In genomic region chr12:116378002-116378401, GRCh38 we compare ENCODE assay signal across 27 cellular contexts.
"Had no signal": no experiment of that assay in that cellular context is flagged by ENCODE, and none has a peak within 500 bp of the region (broad histone marks: within the 10 kb centered on the region; RNA-seq: fewer than 3 reads in every experiment).

No MANE protein-coding gene starts in this region.

- H3K36me3 ChIP-seq: esophagus muscularis mucosa, gastroesophageal sphincter, heart left ventricle, ovary, sigmoid colon, tibial artery, upper lobe of left lung, uterus had no signal

- H3K4me2 ChIP-seq: hepatocyte had no signal

- ATAC-seq: foreskin keratinocyte; gastroesophageal sphincter; heart left ventricle; left lobe of liver; naive thymus-derived CD4-positive, alpha-beta T cell; psoas muscle; right cardiac atrium; stimulated activated memory B cell treated with anti-CD40 and anti-IgM and Interleukin-4, amounts not matched to agents 10 μg/mL and 1 μg/mL and 100 μg/mL, for 72 hours; stimulated activated naive CD8-positive, alpha-beta T cell treated with anti-CD3 and anti-CD28 coated beads, Interleukin-15, Interleukin-2, amounts not matched to agents 100 U/mL and 50 U/mL, for 24 hours had no signal

- DNase-seq: cortex of kidney; effector CD4-positive, alpha-beta T cell; foreskin keratinocyte; kidney; mesendoderm; midbrain; naive thymus-derived CD4-positive, alpha-beta T cell; nephron progenitor cell; occipital lobe; ovary; posterior cingulate gyrus; psoas muscle; right cardiac atrium; sigmoid colon; stimulated activated CD4-positive, alpha-beta T cell treated with anti-CD3 and anti-CD28 coated beads, Interleukin-4, amount 100 ng/mL, for 4 hours; stimulated activated naive CD8-positive, alpha-beta T cell treated with anti-CD3 and anti-CD28 coated beads, Interleukin-15, Interleukin-2, amounts not matched to agents 100 U/mL and 50 U/mL, for 24 hours; substantia nigra; testis; tibial artery; upper lobe of left lung; uterus had no signal

- H3K4me1 ChIP-seq: psoas muscle had no signal

- H3K36me3 Mint-ChIP-seq: stimulated activated memory B cell treated with anti-CD40 and anti-IgM and Interleukin-4, amounts not matched to agents 10 μg/mL and 1 μg/mL and 100 μg/mL, for 72 hours had no signal

- H2AFZ ChIP-seq: hepatocyte had no signal

- H3K27me3 Mint-ChIP-seq: stimulated activated memory B cell treated with anti-CD40 and anti-IgM and Interleukin-4, amounts not matched to agents 10 μg/mL and 1 μg/mL and 100 μg/mL, for 72 hours had no signal

- H3K9me3 ChIP-seq: esophagus muscularis mucosa, gastroesophageal sphincter, heart left ventricle, ovary, psoas muscle, sigmoid colon, testis, tibial artery, upper lobe of left lung, uterus had no signal

- H3K4me3 Mint-ChIP-seq: naive thymus-derived CD4-positive, alpha-beta T cell; nephron progenitor cell; stimulated activated memory B cell treated with anti-CD40 and anti-IgM and Interleukin-4, amounts not matched to agents 10 μg/mL and 1 μg/mL and 100 μg/mL, for 72 hours had no signal

- H3K4me3 ChIP-seq: esophagus muscularis mucosa, gastroesophageal sphincter, heart left ventricle, hepatocyte, ovary, psoas muscle, sigmoid colon, testis, tibial artery, upper lobe of left lung, uterus had no signal

- H3K79me2 ChIP-seq: hepatocyte had no signal

- H3K27ac ChIP-seq: esophagus muscularis mucosa, foreskin keratinocyte, gastroesophageal sphincter, heart left ventricle, hepatocyte, ovary, psoas muscle, sigmoid colon, testis, tibial artery, upper lobe of left lung, uterus had no signal

- H3K27ac Mint-ChIP-seq: nephron progenitor cell; stimulated activated memory B cell treated with anti-CD40 and anti-IgM and Interleukin-4, amounts not matched to agents 10 μg/mL and 1 μg/mL and 100 μg/mL, for 72 hours had no signal

- H3K27me3 ChIP-seq: esophagus muscularis mucosa, gastroesophageal sphincter, hepatocyte, ovary, sigmoid colon, testis, tibial artery, upper lobe of left lung, uterus had no signal

- H3K9me3 Mint-ChIP-seq: nephron progenitor cell had no signal
